ENCODE assay signal across 8 cellular contexts in the genomic region with DNA sequence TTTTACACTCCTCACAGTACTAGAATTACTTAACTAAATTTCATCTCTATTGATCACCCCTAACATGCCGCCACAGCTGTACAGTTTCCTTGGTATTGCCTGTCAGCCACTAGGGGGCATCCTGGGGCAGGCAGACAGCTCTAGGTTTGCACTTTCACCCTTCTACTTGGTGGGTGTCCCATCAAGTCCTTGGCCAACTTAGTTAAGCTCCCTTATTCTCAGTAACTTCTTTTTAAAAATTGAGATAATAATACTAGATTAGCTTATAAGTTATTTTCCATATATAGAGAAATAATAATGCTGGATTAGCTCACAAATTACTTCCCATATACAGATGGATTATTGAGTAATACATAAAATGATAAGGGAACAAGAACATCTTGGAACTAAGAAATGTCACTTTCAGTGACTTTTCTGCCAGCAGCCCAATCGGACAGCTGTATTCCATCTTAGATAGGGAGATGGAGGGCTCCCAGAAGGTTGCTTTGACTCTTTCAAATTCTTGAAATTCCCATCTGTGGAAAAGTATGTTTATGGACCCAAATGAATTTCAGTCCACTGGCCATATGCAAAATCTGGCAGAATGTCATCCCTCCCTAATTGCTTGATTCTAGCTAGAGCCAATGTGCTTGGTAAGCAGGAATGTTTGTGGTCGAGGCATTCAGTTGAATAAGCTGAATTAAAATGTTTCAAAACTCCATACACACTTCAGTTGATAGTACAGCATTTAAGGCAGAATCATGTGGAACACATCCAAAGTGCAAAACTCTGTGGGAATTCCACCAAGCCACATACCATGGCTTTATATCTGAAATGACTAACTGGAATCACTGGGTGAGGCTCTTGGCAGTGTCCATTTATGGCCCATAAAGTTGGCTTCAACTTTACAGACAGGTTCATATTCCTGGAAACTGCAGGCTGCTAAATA.
DNase-seq lines count a peak whose midpoint lies in the region; ATAC-seq and TF ChIP-seq lines count a peak whose summit lies in the region.

No MANE protein-coding gene starts in this region.

- ATAC-seq in GM19397 (IDR thresholded peaks at IDR 0.05; ENCODE audit: unreplicated experiment) (peak; percentile 94), HG03378 (IDR thresholded peaks at IDR 0.05; ENCODE audit: unreplicated experiment) (peak; percentile 86), RWPE2 (ENCODE audit: low read depth) (peak; percentile 83)

- DNase-seq in EL (peak; percentile 97), RWPE2 (ENCODE audit: low spot score) (no peak), astrocyte of the hippocampus (ENCODE audit: low read depth, low spot score) (peak; percentile 97), islet precursor cell (peak; percentile 74), COLO829 (ENCODE audit: low spot score) (no peak)
- peak; percentile 1 for DNase-seq in stimulated activated CD8-positive, alpha-beta memory T cell treated with anti-CD3 and anti-CD28 coated beads, Interleukin-12 subunit alpha, Interleukin-12 subunit beta, amount 100 ng/mL, for 24 hours (ENCODE audit: extremely low read depth)

- peak; percentile 57 for TF ChIP-seq CTCF in RWPE2 (IDR thresholded peaks at IDR 0.05; ENCODE audit: poor library complexity, severe bottlenecking)

- H3K4me3 ChIP-seq in RWPE2 (ENCODE audit: severe bottlenecking): no peak overlapping the region

- no peaks in the 10 kb centered on the region for H3K9me3 ChIP-seq in RWPE2 (ENCODE audit: severe bottlenecking)

- H3K27ac ChIP-seq in RWPE2 (ENCODE audit: poor library complexity, severe bottlenecking): peak overlapping the region; percentile 42

- H3K36me3 ChIP-seq in RWPE2 (ENCODE audit: low read depth): no peaks in the 10 kb centered on the region

- no peaks in the 10 kb centered on the region for H3K27me3 ChIP-seq in RWPE2 (ENCODE audit: insufficient read depth, poor library complexity, severe bottlenecking)

- H3K4me1 ChIP-seq in RWPE2 (ENCODE audit: insufficient read depth, poor library complexity, severe bottlenecking): peaks cover 16% of the 10 kb centered on the region

Comparison
In these comparisons a context has a peak if more than half of its experiments do, and no peak if none do; other contexts are left out.
1. DNase-seq: peak in EL (single experiment), astrocyte of the hippocampus (single experiment), islet precursor cell (single experiment) and stimulated activated CD8-positive, alpha-beta memory T cell treated with anti-CD3 and anti-CD28 coated beads, Interleukin-12 subunit alpha, Interleukin-12 subunit beta, amount 100 ng/mL, for 24 hours (single experiment); none in RWPE2 (single experiment) and COLO829 (single experiment).
2. Peak in every context shown above with its lines, with median percentiles within 50 percentile points of each other: ATAC-seq.